20 cellular contexts compared by ENCODE assay signal in the genomic region with DNA sequence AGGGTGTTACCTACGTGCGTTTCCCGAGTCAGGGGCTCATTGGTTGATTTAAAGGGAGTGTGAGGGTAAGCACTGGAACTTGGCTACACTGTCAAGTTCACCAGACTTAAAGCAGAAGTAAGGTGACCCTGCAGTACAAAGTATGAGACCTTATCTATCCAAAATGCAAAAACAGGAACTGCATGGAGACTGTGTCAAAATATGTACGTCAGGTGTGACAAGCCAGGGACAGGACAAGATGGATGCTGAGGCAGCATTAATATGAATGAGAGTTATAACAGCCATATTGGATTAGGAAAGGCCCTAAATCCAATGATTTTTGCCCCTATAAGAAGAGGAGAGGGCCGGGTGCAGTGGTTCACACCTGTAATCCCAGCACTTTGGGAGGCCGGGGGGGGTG. TPM values are rescaled to one million over a fixed set of nuclear protein-coding genes. Genes with fewer than 3 reads are reported as not detected.
A peak's percentile ranks its signal among the peaks of the same experiment; 100 is the strongest.
DNase-seq lines count a peak whose midpoint lies in the region; ATAC-seq, FAIRE-seq and TF ChIP-seq lines count a peak whose summit lies in the region.
"Had no signal": no experiment of that assay in that cellular context is flagged by ENCODE, and none has a peak within 500 bp of the region (broad histone marks: within the 10 kb centered on the region; RNA-seq: fewer than 3 reads in every experiment).

No MANE protein-coding gene starts in this region.

- H3K36me3 ChIP-seq in CD4-positive, CD25-positive, alpha-beta regulatory T cell (ENCODE audit: control insufficient read depth, insufficient read depth, low read length), result no peaks in the 10 kb centered on the region
- no peaks in the 10 kb centered on the region; the same call in 1 of the 2 replicates for H3K36me3 ChIP-seq in GM23338 (ENCODE audit: insufficient read depth)
- H3K36me3 ChIP-seq: upper lobe of left lung, WERI-Rb-1 had no signal

- H2AFZ ChIP-seq in GM23338, result peak overlapping the region; percentile 74

- no peak overlapping the region for H3K4me3 ChIP-seq in CD4-positive, CD25-positive, alpha-beta regulatory T cell (ENCODE audit: low read depth, low read length)
- H3K4me3 ChIP-seq in GM23338, result no peak overlapping the region
- H3K4me3 ChIP-seq: upper lobe of left lung had no signal

- DNase-seq in CD4-positive, CD25-positive, alpha-beta regulatory T cell, result no peak
- DNase-seq in GM23338 (ENCODE audit: low spot score) (no peak), T-helper 17 cell (no peak), naive B cell (peak; percentile 66), NCI-H345 treated with DMSO at 0.1 percent for 48 hours (lab: John Stamatoyannopoulos, UW; ENCODE audit: unreplicated experiment) (no peak), NCI-H748 (lab: John Stamatoyannopoulos, UW; ENCODE audit: unreplicated experiment) (no peak), DMS 273 (lab: John Stamatoyannopoulos, UW; ENCODE audit: unreplicated experiment) (no peak), urothelium cell line (ENCODE audit: low spot score) (no peak)
- DNase-seq: C1 segment of cervical spinal cord; NCI-H146; NCI-H226; NK-92 treated with Interleukin-12 subunit alpha and Interleukin-12 subunit beta, amount 100 ng/mL, for 24 hours; SK-N-SH; stimulated activated naive CD4-positive, alpha-beta T cell treated with Interleukin-2 at 50 U/mL for 16 hours; upper lobe of left lung; WERI-Rb-1 had no signal

- peaks cover 8 to 61% (median 21%) of the 10 kb centered on the region in 4 donors for H3K4me1 Mint-ChIP-seq in CD4-positive, CD25-positive, alpha-beta regulatory T cell
- peaks cover 2% of the 10 kb centered on the region for H3K4me1 Mint-ChIP-seq in GM23338
- peaks cover 29% of the 10 kb centered on the region for H3K4me1 Mint-ChIP-seq in T-helper 17 cell
- H3K4me1 Mint-ChIP-seq in naive B cell, result peaks cover 21 to 41% (median 26%) of the 10 kb centered on the region in 3 donors

- no peak for TF ChIP-seq CTCF in GM23338 (conservative IDR thresholded peaks at IDR 0.05; ENCODE audit: low read depth in 2 of 2)

- peaks cover 6% of the 10 kb centered on the region for H3K4me1 ChIP-seq in CD4-positive, CD25-positive, alpha-beta regulatory T cell (ENCODE audit: control insufficient read depth, insufficient read depth, low read length, poor library complexity, severe bottlenecking)
- H3K4me1 ChIP-seq in GM23338 (ENCODE audit: insufficient read depth), result no peaks in the 10 kb centered on the region

- H3K79me2 ChIP-seq in GM23338 (replicated peaks; ENCODE audit: insufficient read depth), result no peaks in the 10 kb centered on the region

- peaks cover 8% of the 10 kb centered on the region for H3K27me3 Mint-ChIP-seq in CD4-positive, CD25-positive, alpha-beta regulatory T cell
- H3K27me3 Mint-ChIP-seq in GM23338 (ENCODE audit: insufficient read depth, low read depth, poor library complexity), result peaks cover 10% of the 10 kb centered on the region
- H3K27me3 Mint-ChIP-seq in T-helper 17 cell, result no peaks in the 10 kb centered on the region
- H3K27me3 Mint-ChIP-seq in naive B cell, result no peaks in the 10 kb centered on the region

- H3K36me3 Mint-ChIP-seq in CD4-positive, CD25-positive, alpha-beta regulatory T cell, result no peaks in the 10 kb centered on the region
- H3K36me3 Mint-ChIP-seq in GM23338 (ENCODE audit: low read depth), result peaks cover 3% of the 10 kb centered on the region; the same call in 1 of the 3 replicates
- no peaks in the 10 kb centered on the region for H3K36me3 Mint-ChIP-seq in T-helper 17 cell (ENCODE audit: low read depth)
- no peaks in the 10 kb centered on the region for H3K36me3 Mint-ChIP-seq in naive B cell

- peak in 1 of 2 donors; percentile 24 for ATAC-seq in CD4-positive, CD25-positive, alpha-beta regulatory T cell (ENCODE audit: low read depth in 2 of 2)
- no peak for ATAC-seq in GM23338
- ATAC-seq in T-helper 17 cell, result peak; percentile 49
- ATAC-seq in naive B cell (ENCODE audit: low read depth in 2 of 2), result peak; percentile 99
- ATAC-seq: esophagus mucosa had no signal

- H4K20me1 ChIP-seq in GM23338 (replicated peaks; ENCODE audit: insufficient read depth), result no peaks in the 10 kb centered on the region

- peak overlapping the region in 3 of 4 donors; percentile 17 to 44 (median 35) for H3K4me3 Mint-ChIP-seq in CD4-positive, CD25-positive, alpha-beta regulatory T cell
- no peak overlapping the region for H3K4me3 Mint-ChIP-seq in GM23338
- no peak overlapping the region for H3K4me3 Mint-ChIP-seq in T-helper 17 cell
- peak overlapping the region in 3 of 8 donors; percentile 2 to 39 (median 9) for H3K4me3 Mint-ChIP-seq in naive B cell

- no peak overlapping the region for H3K4me2 ChIP-seq in GM23338
- H3K4me2 ChIP-seq: SK-N-SH had no signal

- H3K27ac Mint-ChIP-seq in CD4-positive, CD25-positive, alpha-beta regulatory T cell, result peak overlapping the region; percentile 68 to 88 (median 79)
- H3K27ac Mint-ChIP-seq in GM23338 (no peak overlapping the region), T-helper 17 cell (peak overlapping the region; percentile 90), naive B cell (peak overlapping the region; percentile 82 to 94 (median 88))

- H3K9me2 ChIP-seq in GM23338 (ENCODE audit: insufficient read depth), result 0 out of 2 replicates have a peak, but pooled peaks cover 4% of the 10 kb centered on the region
- H3K9me2 ChIP-seq: SK-N-SH had no signal

- H3K9me3 Mint-ChIP-seq in CD4-positive, CD25-positive, alpha-beta regulatory T cell, result no peaks in the 10 kb centered on the region
- H3K9me3 Mint-ChIP-seq in GM23338 (peaks cover 14% of the 10 kb centered on the region; the same call in 2 of the 3 replicates), naive B cell (no peaks in the 10 kb centered on the region)

- H3K9me3 ChIP-seq in CD4-positive, CD25-positive, alpha-beta regulatory T cell (ENCODE audit: control insufficient read depth in 2 of 2, low read length in 2 of 2), result no peaks in the 10 kb centered on the region
- H3K9me3 ChIP-seq in T-helper 17 cell (ENCODE audit: control insufficient read depth, low read length, poor library complexity, severe bottlenecking), result no peaks in the 10 kb centered on the region
- H3K9me3 ChIP-seq: SK-N-SH, upper lobe of left lung had no signal

- FAIRE-seq in urothelium cell line (lab: Jason Lieb, UNC), result no peak
- FAIRE-seq: H1 had no signal

- H3F3A ChIP-seq in GM23338 (replicated peaks; ENCODE audit: low read depth), result no peaks in the 10 kb centered on the region

- H3K27me3 ChIP-seq in CD4-positive, CD25-positive, alpha-beta regulatory T cell (ENCODE audit: control insufficient read depth, insufficient read depth, low read length), result no peaks in the 10 kb centered on the region
- H3K27me3 ChIP-seq in GM23338 (ENCODE audit: insufficient read depth), result no peaks in the 10 kb centered on the region
- H3K27me3 ChIP-seq: upper lobe of left lung had no signal

- H3K27ac ChIP-seq in CD4-positive, CD25-positive, alpha-beta regulatory T cell (ENCODE audit: insufficient read depth, low read length, poor library complexity, severe bottlenecking), result no peak overlapping the region
- no peak overlapping the region for H3K27ac ChIP-seq in GM23338 (ENCODE audit: low read depth)
- H3K27ac ChIP-seq: WERI-Rb-1 had no signal

TF ChIP-seq in GM23338, 12 proteins besides CTCF, POLR2A, EP300 and RAD21:
- no peak for TF ChIP-seq POLR2AphosphoS5 (IDR thresholded peaks at IDR 0.05; ENCODE audit: low read depth)
- TF ChIP-seq EZH2phosphoT487 (IDR thresholded peaks at IDR 0.05; ENCODE audit: unreplicated experiment), result no peak
- no peak for TF ChIP-seq EZH2 (IDR thresholded peaks at IDR 0.05; ENCODE audit: low read depth, unreplicated experiment)
- TF ChIP-seq ZNF114 (CRISPR knock-in tag; IDR thresholded peaks at IDR 0.05), result no peak
- TF ChIP-seq CREB1 (CRISPR knock-in tag; IDR thresholded peaks at IDR 0.05; ENCODE audit: low read depth), result no peak
- TF ChIP-seq, protein P1, sequence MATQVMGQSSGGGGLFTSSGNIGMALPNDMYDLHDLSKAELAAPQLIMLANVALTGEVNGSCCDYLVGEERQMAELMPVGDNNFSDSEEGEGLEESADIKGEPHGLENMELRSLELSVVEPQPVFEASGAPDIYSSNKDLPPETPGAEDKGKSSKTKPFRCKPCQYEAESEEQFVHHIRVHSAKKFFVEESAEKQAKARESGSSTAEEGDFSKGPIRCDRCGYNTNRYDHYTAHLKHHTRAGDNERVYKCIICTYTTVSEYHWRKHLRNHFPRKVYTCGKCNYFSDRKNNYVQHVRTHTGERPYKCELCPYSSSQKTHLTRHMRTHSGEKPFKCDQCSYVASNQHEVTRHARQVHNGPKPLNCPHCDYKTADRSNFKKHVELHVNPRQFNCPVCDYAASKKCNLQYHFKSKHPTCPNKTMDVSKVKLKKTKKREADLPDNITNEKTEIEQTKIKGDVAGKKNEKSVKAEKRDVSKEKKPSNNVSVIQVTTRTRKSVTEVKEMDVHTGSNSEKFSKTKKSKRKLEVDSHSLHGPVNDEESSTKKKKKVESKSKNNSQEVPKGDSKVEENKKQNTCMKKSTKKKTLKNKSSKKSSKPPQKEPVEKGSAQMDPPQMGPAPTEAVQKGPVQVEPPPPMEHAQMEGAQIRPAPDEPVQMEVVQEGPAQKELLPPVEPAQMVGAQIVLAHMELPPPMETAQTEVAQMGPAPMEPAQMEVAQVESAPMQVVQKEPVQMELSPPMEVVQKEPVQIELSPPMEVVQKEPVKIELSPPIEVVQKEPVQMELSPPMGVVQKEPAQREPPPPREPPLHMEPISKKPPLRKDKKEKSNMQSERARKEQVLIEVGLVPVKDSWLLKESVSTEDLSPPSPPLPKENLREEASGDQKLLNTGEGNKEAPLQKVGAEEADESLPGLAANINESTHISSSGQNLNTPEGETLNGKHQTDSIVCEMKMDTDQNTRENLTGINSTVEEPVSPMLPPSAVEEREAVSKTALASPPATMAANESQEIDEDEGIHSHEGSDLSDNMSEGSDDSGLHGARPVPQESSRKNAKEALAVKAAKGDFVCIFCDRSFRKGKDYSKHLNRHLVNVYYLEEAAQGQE (IDR thresholded peaks at IDR 0.05; ENCODE audit: unreplicated experiment), result no peak

RNA-seq across cellular contexts. Expression of gene SUSD3, which starts 15.4 kb away (rescaled TPM):
- 68.7 TPM for total RNA-seq in CD4-positive, CD25-positive, alpha-beta regulatory T cell
- 100 to 1,000 TPM; 187 to 229 (median 210) TPM for polyA plus RNA-seq in CD4-positive, CD25-positive, alpha-beta regulatory T cell
- total RNA-seq in GM23338 (2014; rRNA removed; shearing (Covaris generic)), result 13.5 and 20.1 TPM in 2 replicates
- 6.9 and 8.3 TPM in 2 replicates for polyA plus RNA-seq in GM23338 (2016; fragmentation: Nextera tagmentation; extraction: Ambion mirVana)
- total RNA-seq in T-helper 17 cell, result 10 to 100 TPM; 47.2 to 62.3 TPM
- polyA plus RNA-seq in naive B cell (ENCODE audit: low read depth in 6 of 6), result 10 to 100 TPM; 35.3 to 70.1 (median 52.5) TPM
- total RNA-seq: dermis microvascular lymphatic vessel endothelial cell, myocyte had no signal

RNA-seq across cellular contexts. Expression of gene CARD19, which starts 52.9 kb away (rescaled TPM):
- total RNA-seq in CD4-positive, CD25-positive, alpha-beta regulatory T cell, result 60.0 TPM
- polyA plus RNA-seq in CD4-positive, CD25-positive, alpha-beta regulatory T cell, result 10 to 100 TPM; 64.8 to 89.1 (median 75.3) TPM
- 24.7 and 36.8 TPM in 2 replicates for total RNA-seq in GM23338 (2014; rRNA removed; shearing (Covaris generic))
- polyA plus RNA-seq in GM23338 (2016; fragmentation: Nextera tagmentation; extraction: Ambion mirVana) (48.3 and 48.9 TPM in 2 replicates), naive B cell (ENCODE audit: low read depth in 6 of 6) (10 to 100 TPM; 18.4 to 37.3 (median 27.4) TPM)
- 10 to 100 TPM; 45.2 to 54.4 TPM for total RNA-seq in T-helper 17 cell

Comparison
In these comparisons a context has a peak if more than half of its experiments do, and no peak if none do; other contexts are left out.
1. H3K4me3 Mint-ChIP-seq: peak in CD4-positive, CD25-positive, alpha-beta regulatory T cell (3 of 4); none in GM23338 (single experiment) and T-helper 17 cell (single experiment).